18 cellular contexts compared by ENCODE assay signal in the genomic region with DNA sequence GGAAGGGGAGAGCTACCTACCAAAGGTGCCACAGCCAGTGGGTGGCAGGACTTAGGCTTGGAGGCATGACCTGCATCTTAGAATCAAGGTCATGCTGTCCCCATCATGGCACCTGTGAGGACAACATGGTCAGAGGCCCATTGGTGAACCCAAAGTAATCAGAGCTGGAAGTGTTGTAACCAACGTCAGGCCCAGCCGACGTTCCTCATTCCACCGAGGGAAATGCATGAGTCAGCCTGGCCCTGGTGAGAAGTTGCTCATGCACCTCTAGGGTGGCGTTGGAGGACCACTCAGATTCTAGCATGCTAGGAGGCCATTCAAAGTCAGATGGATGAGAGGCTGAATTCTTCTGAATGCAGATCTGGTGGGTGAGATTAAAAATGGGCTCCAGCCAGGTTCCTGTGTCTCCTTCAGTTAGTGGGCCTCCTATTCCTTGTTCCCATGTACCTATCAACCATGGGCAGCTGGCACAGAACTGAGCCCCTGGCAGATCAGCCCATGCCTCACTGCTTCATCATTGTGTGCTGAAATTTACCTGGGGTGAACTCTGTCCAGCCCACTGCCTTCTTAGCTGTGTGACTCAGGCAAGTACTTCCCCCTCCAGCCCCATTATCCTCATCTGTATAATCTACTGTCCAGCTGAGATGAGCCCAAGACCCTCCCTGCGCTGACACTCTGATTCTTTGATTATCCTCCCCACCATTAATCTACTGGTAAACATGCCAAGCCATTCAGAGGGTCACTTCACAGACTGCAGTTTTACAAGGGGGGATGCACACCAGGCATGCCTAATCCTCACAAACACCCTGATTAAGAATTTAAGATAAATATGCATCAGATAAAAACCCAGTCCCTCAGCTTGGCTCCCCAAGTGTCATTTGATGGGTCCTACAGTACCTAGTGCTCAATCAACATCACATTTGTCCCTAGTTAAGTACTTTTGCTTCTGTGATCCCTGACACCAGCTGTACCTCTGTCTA. TPM values are rescaled to one million over a fixed set of nuclear protein-coding genes. Genes with fewer than 3 reads are reported as not detected.
DNase-seq lines count a peak whose midpoint lies in the region; ATAC-seq, FAIRE-seq and TF ChIP-seq lines count a peak whose summit lies in the region.
"Had no signal": no experiment of that assay in that cellular context is flagged by ENCODE, and none has a peak within 500 bp of the region (broad histone marks: within the 10 kb centered on the region; RNA-seq: fewer than 3 reads in every experiment).

No MANE protein-coding gene starts in this region.

- H3K79me2 ChIP-seq in astrocyte (ENCODE audit: insufficient read depth, low read length): no peaks in the 10 kb centered on the region

- no peak overlapping the region for H3K4me2 ChIP-seq in astrocyte (ENCODE audit: low read length)

- DNase-seq in EL (peak; percentile 60), MV-4-11 (lab: John Stamatoyannopoulos, UW) (peak; percentile 66), astrocyte (ENCODE audit: low read depth) (peak; percentile 71), kidney glomerular epithelial cell (lab: John Stamatoyannopoulos, UW) (peak; percentile 53), D341Med (ENCODE audit: low spot score) (no peak), sciatic nerve (ENCODE audit: low spot score) (no peak)
- DNase-seq: activated CD4-positive, CD25-positive, alpha-beta regulatory T cell; activated naive CD8-positive, alpha-beta T cell treated with anti-CD3 and anti-CD28 coated beads, Interleukin-2, amount 50 U/mL, for 24 hours; DND-41; dorsolateral prefrontal cortex; H9; NCI-H1105 treated with DMSO at 0.1 percent for 48 hours; NCI-H69; right cardiac atrium had no signal

- no peak overlapping the region for H3K4me3 ChIP-seq in astrocyte (ENCODE audit: insufficient read depth, low read depth, low read length)
- H3K4me3 ChIP-seq: dorsolateral prefrontal cortex had no signal

- peaks cover 13% of the 10 kb centered on the region for H3K4me1 ChIP-seq in astrocyte (ENCODE audit: insufficient read depth, low read length)

- TF ChIP-seq CTCF in astrocyte (IDR thresholded peaks at IDR 0.05; ENCODE audit: insufficient read depth, low read depth, low read length): no peak

- H3K4me3 Mint-ChIP-seq in astrocyte (ENCODE audit: unreplicated experiment): no peak overlapping the region
- H3K4me3 Mint-ChIP-seq: activated naive CD8-positive, alpha-beta T cell treated with anti-CD3 and anti-CD28 coated beads, Interleukin-2, amount 50 U/mL, for 24 hours; H9 had no signal

- intact Hi-C loops in sciatic nerve (cut with DNase I): no loop called here

- no peaks in the 10 kb centered on the region for H3K36me3 Mint-ChIP-seq in astrocyte (ENCODE audit: low read depth, unreplicated experiment)

- H3K27ac ChIP-seq in astrocyte (ENCODE audit: low read depth, low read length): no peak overlapping the region
- H3K27ac ChIP-seq: dorsolateral prefrontal cortex had no signal

- H4K20me1 ChIP-seq in astrocyte (ENCODE audit: insufficient read depth, low read length): no peaks in the 10 kb centered on the region

- peaks cover 7% of the 10 kb centered on the region for H3K27me3 Mint-ChIP-seq in astrocyte (ENCODE audit: low read depth, unreplicated experiment)

- no peaks in the 10 kb centered on the region for H3K36me3 ChIP-seq in astrocyte (ENCODE audit: insufficient read depth, low read length)

- no peaks in the 10 kb centered on the region for H3K9me3 Mint-ChIP-seq in astrocyte (ENCODE audit: unreplicated experiment)
- H3K9me3 Mint-ChIP-seq: activated naive CD8-positive, alpha-beta T cell treated with anti-CD3 and anti-CD28 coated beads, Interleukin-2, amount 50 U/mL, for 24 hours; H9 had no signal

- H3K27ac Mint-ChIP-seq in astrocyte (ENCODE audit: unreplicated experiment): peak overlapping the region; percentile 4
- H3K27ac Mint-ChIP-seq: activated naive CD8-positive, alpha-beta T cell treated with anti-CD3 and anti-CD28 coated beads, Interleukin-2, amount 50 U/mL, for 24 hours; H9 had no signal

- ATAC-seq in GM21360 (IDR thresholded peaks at IDR 0.05; ENCODE audit: unreplicated experiment) (no peak), HG02973 (IDR thresholded peaks at IDR 0.05; ENCODE audit: unreplicated experiment) (no peak), sciatic nerve (no peak)
- ATAC-seq: right cardiac atrium had no signal

- H3K9me3 ChIP-seq in astrocyte (ENCODE audit: insufficient read depth, low read depth, low read length): no peaks in the 10 kb centered on the region

- H3K27me3 ChIP-seq in astrocyte (ENCODE audit: insufficient read depth, low read length): peaks cover 5% of the 10 kb centered on the region

- H3K9ac ChIP-seq in astrocyte (ENCODE audit: low read length): no peak overlapping the region

- H3K4me1 Mint-ChIP-seq in astrocyte (ENCODE audit: low read depth, unreplicated experiment): peaks cover 16% of the 10 kb centered on the region

- H2AFZ ChIP-seq in astrocyte (ENCODE audit: low read depth, low read length): no peak overlapping the region

- no peak for FAIRE-seq in astrocyte (lab: Jason Lieb, UNC)

RNA-seq across cellular contexts. Expression of a gene that starts 14.0 kb away (rescaled TPM):
- total RNA-seq in astrocyte (not detected in 2 replicates), sciatic nerve (0.40 TPM)
- total RNA-seq: glomerular endothelial cell, HT-29 had no signal

Comparison
In these comparisons a context has a peak if more than half of its experiments do, and no peak if none do; other contexts are left out.
1. DNase-seq: peak in EL (single experiment), MV-4-11 (single experiment), astrocyte (single experiment) and kidney glomerular epithelial cell (single experiment); none in D341Med (single experiment) and sciatic nerve (single experiment).